In the genomic region with DNA sequence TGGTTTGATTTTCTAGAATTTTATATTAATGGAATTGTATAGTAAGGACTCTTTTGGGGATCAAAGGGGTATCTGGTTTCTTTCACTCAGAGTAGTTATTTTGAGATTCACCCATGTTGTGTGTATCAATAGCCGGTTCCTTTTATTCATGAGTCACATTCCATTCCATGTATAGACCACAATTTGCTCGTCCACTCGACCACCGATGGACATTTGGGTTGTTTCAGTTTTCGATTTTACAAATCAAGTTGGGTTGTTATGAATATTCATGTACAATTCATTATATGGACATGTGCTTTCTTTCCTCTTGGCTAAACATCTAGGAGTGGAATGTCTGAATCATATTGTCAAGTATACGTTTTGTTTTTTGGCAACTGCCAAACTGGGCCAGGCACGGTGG, we compare ENCODE assay signal across 2 cellular contexts.
A peak's percentile ranks its signal among the peaks of the same experiment; 100 is the strongest.
TF ChIP-seq lines count a peak whose summit lies in the region.

No MANE protein-coding gene starts in this region.

TF ChIP-seq in GM12891, 5 proteins besides CTCF, POLR2A, EP300 and RAD21:
- TF ChIP-seq POU2F2 (IDR thresholded peaks at IDR 0.05; ENCODE audit: low read depth, low read length) (0 out of 2 replicates have a peak, but pooled peaks have one; percentile 42), SPI1 (IDR thresholded peaks at IDR 0.05; ENCODE audit: low read depth, low read length) (no peak), POLR2AphosphoS5 (IDR thresholded peaks at IDR 0.05; ENCODE audit: low read depth, low read length) (no peak)

TF ChIP-seq in GM12878, 131 proteins besides CTCF, POLR2A, EP300 and RAD21:
- no peak for TF ChIP-seq SREBF2 (IDR thresholded peaks at IDR 0.05; ENCODE audit: low read length)
- no peak for TF ChIP-seq BRCA1 (IDR thresholded peaks at IDR 0.05; ENCODE audit: low read depth, low read length)
- no peak for TF ChIP-seq ZNF217 (IDR thresholded peaks at IDR 0.05)
- TF ChIP-seq RUNX3 (IDR thresholded peaks at IDR 0.05; ENCODE audit: low read length) = peak; percentile 57
- TF ChIP-seq, protein P1, sequence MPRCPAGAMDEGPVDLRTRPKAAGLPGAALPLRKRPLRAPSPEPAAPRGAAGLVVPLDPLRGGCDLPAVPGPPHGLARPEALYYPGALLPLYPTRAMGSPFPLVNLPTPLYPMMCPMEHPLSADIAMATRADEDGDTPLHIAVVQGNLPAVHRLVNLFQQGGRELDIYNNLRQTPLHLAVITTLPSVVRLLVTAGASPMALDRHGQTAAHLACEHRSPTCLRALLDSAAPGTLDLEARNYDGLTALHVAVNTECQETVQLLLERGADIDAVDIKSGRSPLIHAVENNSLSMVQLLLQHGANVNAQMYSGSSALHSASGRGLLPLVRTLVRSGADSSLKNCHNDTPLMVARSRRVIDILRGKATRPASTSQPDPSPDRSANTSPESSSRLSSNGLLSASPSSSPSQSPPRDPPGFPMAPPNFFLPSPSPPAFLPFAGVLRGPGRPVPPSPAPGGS (IDR thresholded peaks at IDR 0.05; ENCODE audit: borderline replicate concordance, insufficient read depth, low read depth, low read length, poor library complexity, severe bottlenecking) = no peak
- 0 out of 2 replicates have a peak, but pooled peaks have one; percentile 15 for TF ChIP-seq JUNB (IDR thresholded peaks at IDR 0.05)
- no peak for TF ChIP-seq CHD2 (IDR thresholded peaks at IDR 0.05; ENCODE audit: borderline replicate concordance, low read depth, low read length)
- no peak for TF ChIP-seq BCL11A (IDR thresholded peaks at IDR 0.05; ENCODE audit: low read depth, low read length)
